29 cellular contexts compared by ENCODE assay signal in genomic region chr3:184388164-184388935, GRCh38. TPM values are rescaled to one million over a fixed set of nuclear protein-coding genes. Genes with fewer than 3 reads are reported as not detected.
"Had no signal": no experiment of that assay in that cellular context is flagged by ENCODE, and none has a peak within 500 bp of the region (broad histone marks: within the 10 kb centered on the region; RNA-seq: fewer than 3 reads in every experiment).

No MANE protein-coding gene starts in this region.

- H3K27me3 ChIP-seq: dorsolateral prefrontal cortex, hepatocyte, pancreas, right lobe of liver, thyroid gland had no signal

- DNase-seq: caudate nucleus; cerebellar nuclear complex; dorsolateral prefrontal cortex; effector CD4-positive, alpha-beta T cell; endodermal cell; foreskin keratinocyte; heart left ventricle; kidney; mesendoderm; midbrain; naive thymus-derived CD8-positive, alpha-beta T cell; nephron progenitor cell; pancreas; small intestine; stimulated activated CD4-positive, alpha-beta T cell treated with anti-CD3 and anti-CD28 coated beads, Interleukin-15, amount 100 ng/mL, for 24 hours; stimulated activated CD4-positive, alpha-beta T cell treated with anti-CD3 and anti-CD28 coated beads, Interleukin-2, amount 100 ng/mL, for 48 hours; stimulated activated naive CD4-positive, alpha-beta T cell treated with Interleukin-2 at 50 U/mL for 16 hours; thyroid gland; trophoblast cell had no signal

- H3K4me1 Mint-ChIP-seq: endodermal cell had no signal

- H3K27ac ChIP-seq: esophagus muscularis mucosa, foreskin keratinocyte, gastroesophageal sphincter, heart left ventricle, hepatocyte, neutrophil, pancreas, right lobe of liver, thyroid gland had no signal

- H3K9me3 Mint-ChIP-seq: endodermal cell; naive thymus-derived CD8-positive, alpha-beta T cell; nephron progenitor cell had no signal

- H3K36me3 ChIP-seq: neutrophil, pancreas, thyroid gland had no signal

- H3K4me3 Mint-ChIP-seq: endodermal cell; naive thymus-derived CD8-positive, alpha-beta T cell; nephron progenitor cell had no signal

- H3K4me3 ChIP-seq: dorsolateral prefrontal cortex, esophagus muscularis mucosa, gastroesophageal sphincter, heart left ventricle, hepatocyte, pancreas, right lobe of liver, thyroid gland had no signal

- FAIRE-seq: colon, endothelial cell of umbilical vein, kidney, pancreas, small intestine had no signal

- ATAC-seq: foreskin keratinocyte; gastroesophageal sphincter; heart left ventricle; left lobe of liver; naive thymus-derived CD8-positive, alpha-beta T cell; pancreas had no signal

- H3K36me3 Mint-ChIP-seq: naive thymus-derived CD8-positive, alpha-beta T cell had no signal

- H3K27ac Mint-ChIP-seq: endodermal cell; naive thymus-derived CD8-positive, alpha-beta T cell; nephron progenitor cell had no signal

RNA-seq across cellular contexts. Expression of gene CHRD, which starts 8.5 kb away (rescaled TPM):
- total RNA-seq: epithelial cell of proximal tubule; foreskin keratinocyte; naive thymus-derived CD8-positive, alpha-beta T cell had no signal

RNA-seq across cellular contexts. Expression of gene THPO, which starts 10.3 kb away (rescaled TPM):
- total RNA-seq: endothelial cell of umbilical vein; epithelial cell of proximal tubule; foreskin keratinocyte; lung microvascular endothelial cell; naive thymus-derived CD8-positive, alpha-beta T cell had no signal
